In the genomic region with DNA sequence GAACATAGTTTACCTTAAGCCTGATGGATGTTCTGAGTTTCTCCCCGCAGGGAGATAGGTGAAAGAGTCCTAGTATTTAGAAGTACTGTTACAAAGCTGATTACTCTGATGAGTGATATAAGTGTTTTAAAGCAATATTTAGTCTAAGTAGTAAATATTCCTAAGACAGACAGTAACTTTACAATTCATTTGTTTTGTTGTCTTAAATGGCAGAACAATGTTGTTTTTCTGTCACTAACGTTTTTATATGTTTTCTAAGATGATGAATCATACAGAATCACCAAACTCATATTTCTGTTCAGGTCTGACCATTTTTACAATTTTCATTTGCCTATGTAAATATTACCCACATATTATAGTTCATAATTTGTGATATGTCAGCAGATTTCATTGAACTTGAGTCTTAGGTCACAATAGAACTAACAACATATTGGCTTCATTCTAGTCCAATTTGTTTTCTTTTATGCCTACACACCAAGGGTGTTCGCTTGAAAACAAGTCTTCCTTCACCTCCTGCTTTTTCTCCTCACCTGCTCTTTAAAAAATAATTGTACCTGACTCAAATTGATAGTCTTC, we compare ENCODE assay signal across 24 cellular contexts. TPM values are rescaled to one million over a fixed set of nuclear protein-coding genes. Genes with fewer than 3 reads are reported as not detected.
DNase-seq lines count a peak whose midpoint lies in the region; ATAC-seq, FAIRE-seq and TF ChIP-seq lines count a peak whose summit lies in the region.
"Had no signal": no experiment of that assay in that cellular context is flagged by ENCODE, and none has a peak within 500 bp of the region (broad histone marks: within the 10 kb centered on the region; RNA-seq: fewer than 3 reads in every experiment).

No MANE protein-coding gene starts in this region.

- no peak for DNase-seq in activated CD4-positive, alpha-beta memory T cell treated with anti-CD3 and anti-CD28 coated beads for 36 hours
- DNase-seq in activated CD4-positive, alpha-beta memory T cell treated with anti-CD3 and anti-CD28 coated beads, Interleukin-2, amount 10 ng/mL, durations not matched to agents 7 days and 5 days, result no peak
- no peak for DNase-seq in GM12892 (ENCODE audit: insufficient read length)
- DNase-seq in activated B cell treated with CpG ODN at 0.5 μM for 24 hours, result no peak
- no peak for DNase-seq in hepatic stellate cell (ENCODE audit: low spot score)
- DNase-seq in stimulated activated CD4-positive, alpha-beta T cell treated with anti-CD3 and anti-CD28 coated beads, Interleukin-4, amount 100 ng/mL, for 24 hours, result no peak
- DNase-seq in HPDE6-E6E7 (ENCODE audit: extremely low spot score), result no peak
- DNase-seq: activated CD8-positive, alpha-beta memory T cell treated with anti-CD3 and anti-CD28 coated beads, Interleukin-2, amount 50 U/mL, for 48 hours; activated gamma-delta T cell treated with Interleukin-2 at 50 U/mL for 16 hours; caudate nucleus; EL; H7; kidney; NCI-H1105; NCI-H2081; NCI-H345; NCI-H748 treated with DMSO at 0.1 percent for 48 hours; T-helper 9 cell; WERI-Rb-1 had no signal

- FAIRE-seq in GM12892 (lab: Jason Lieb, UNC), result peak; percentile 40
- FAIRE-seq: kidney had no signal

- no peaks in the 10 kb centered on the region for H3K9me3 ChIP-seq in neutrophil
- H3K9me3 ChIP-seq: ascending aorta had no signal

- intact Hi-C loops in activated CD4-positive, alpha-beta memory T cell treated with anti-CD3 and anti-CD28 coated beads for 36 hours (cut with micrococcal nuclease), result no loop called here
- intact Hi-C loops in activated B cell treated with CpG ODN at 0.5 μM for 24 hours (cut with micrococcal nuclease), result loop anchor here (1.0 kb wide), 1 partner anchor 7 kb away; no protein-coding TSS in a partner anchor

- POLR2A ChIA-PET in activated CD4-positive, alpha-beta memory T cell treated with anti-CD3 and anti-CD28 coated beads for 36 hours (lab: Charles Lee), result no interaction called here
- POLR2A ChIA-PET in activated CD4-positive, alpha-beta memory T cell treated with anti-CD3 and anti-CD28 coated beads, Interleukin-2, amount 10 ng/mL, durations not matched to agents 7 days and 5 days (lab: Charles Lee), result no interaction called here
- POLR2A ChIA-PET in activated B cell treated with CpG ODN at 0.5 μM for 24 hours (lab: Charles Lee), result no interaction called here

- no peak for TF ChIP-seq POLR2A in GM12892 (IDR thresholded peaks at IDR 0.05; ENCODE audit: low read depth, low read length)

- no peaks in the 10 kb centered on the region for H3K27me3 ChIP-seq in neutrophil
- H3K27me3 ChIP-seq: ascending aorta had no signal

- no peak for ATAC-seq in activated B cell treated with CpG ODN at 0.5 μM for 24 hours (ENCODE audit: low read depth)

- TF ChIP-seq CTCF in activated B cell treated with CpG ODN at 0.5 μM for 24 hours (IDR thresholded peaks at IDR 0.05), result no peak
- TF ChIP-seq CTCF in neutrophil (IDR thresholded peaks at IDR 0.05), result no peak

- peak overlapping the region; percentile 71 for H3K27ac Mint-ChIP-seq in activated CD4-positive, alpha-beta memory T cell treated with anti-CD3 and anti-CD28 coated beads for 36 hours
- H3K27ac Mint-ChIP-seq in activated CD4-positive, alpha-beta memory T cell treated with anti-CD3 and anti-CD28 coated beads, Interleukin-2, amount 10 ng/mL, durations not matched to agents 7 days and 5 days, result no peak overlapping the region
- H3K27ac Mint-ChIP-seq in activated B cell treated with CpG ODN at 0.5 μM for 24 hours, result peak overlapping the region; percentile 69
- H3K27ac Mint-ChIP-seq: type B pancreatic cell had no signal

- peak overlapping the region; percentile 59 for H3K27ac ChIP-seq in neutrophil
- H3K27ac ChIP-seq: ascending aorta, HL-60, WERI-Rb-1 had no signal

- no peak overlapping the region for H3K4me3 ChIP-seq in neutrophil (ENCODE audit: low read depth in 1 of 2, low read length in 1 of 2)
- H3K4me3 ChIP-seq: ascending aorta had no signal

- CTCF ChIA-PET in activated CD4-positive, alpha-beta memory T cell treated with anti-CD3 and anti-CD28 coated beads for 36 hours (lab: Charles Lee), result no interaction called here
- CTCF ChIA-PET in activated CD4-positive, alpha-beta memory T cell treated with anti-CD3 and anti-CD28 coated beads, Interleukin-2, amount 10 ng/mL, durations not matched to agents 7 days and 5 days (lab: Charles Lee), result no interaction called here
- CTCF ChIA-PET in activated B cell treated with CpG ODN at 0.5 μM for 24 hours (lab: Charles Lee), result no interaction called here

- H3K4me1 Mint-ChIP-seq in activated CD4-positive, alpha-beta memory T cell treated with anti-CD3 and anti-CD28 coated beads for 36 hours (ENCODE audit: low read depth), result peaks cover 91% of the 10 kb centered on the region
- peaks cover 72% of the 10 kb centered on the region for H3K4me1 Mint-ChIP-seq in activated CD4-positive, alpha-beta memory T cell treated with anti-CD3 and anti-CD28 coated beads, Interleukin-2, amount 10 ng/mL, durations not matched to agents 7 days and 5 days
- H3K4me1 Mint-ChIP-seq in activated B cell treated with CpG ODN at 0.5 μM for 24 hours, result peaks cover 98% of the 10 kb centered on the region

- H3K36me3 Mint-ChIP-seq in activated CD4-positive, alpha-beta memory T cell treated with anti-CD3 and anti-CD28 coated beads for 36 hours, result no peaks in the 10 kb centered on the region
- H3K36me3 Mint-ChIP-seq in activated CD4-positive, alpha-beta memory T cell treated with anti-CD3 and anti-CD28 coated beads, Interleukin-2, amount 10 ng/mL, durations not matched to agents 7 days and 5 days (ENCODE audit: low read depth), result peaks cover 19% of the 10 kb centered on the region
- H3K36me3 Mint-ChIP-seq in activated B cell treated with CpG ODN at 0.5 μM for 24 hours (ENCODE audit: low read depth), result peaks cover 39% of the 10 kb centered on the region

- H3K4me3 Mint-ChIP-seq in activated CD4-positive, alpha-beta memory T cell treated with anti-CD3 and anti-CD28 coated beads for 36 hours, result no peak overlapping the region
- no peak overlapping the region for H3K4me3 Mint-ChIP-seq in activated CD4-positive, alpha-beta memory T cell treated with anti-CD3 and anti-CD28 coated beads, Interleukin-2, amount 10 ng/mL, durations not matched to agents 7 days and 5 days
- H3K4me3 Mint-ChIP-seq in activated B cell treated with CpG ODN at 0.5 μM for 24 hours, result peak overlapping the region; percentile 32
- H3K4me3 Mint-ChIP-seq: neural crest cell, type B pancreatic cell had no signal

- no peaks in the 10 kb centered on the region for H3K27me3 Mint-ChIP-seq in activated CD4-positive, alpha-beta memory T cell treated with anti-CD3 and anti-CD28 coated beads for 36 hours
- no peaks in the 10 kb centered on the region for H3K27me3 Mint-ChIP-seq in activated CD4-positive, alpha-beta memory T cell treated with anti-CD3 and anti-CD28 coated beads, Interleukin-2, amount 10 ng/mL, durations not matched to agents 7 days and 5 days
- H3K27me3 Mint-ChIP-seq in activated B cell treated with CpG ODN at 0.5 μM for 24 hours, result no peaks in the 10 kb centered on the region
- H3K27me3 Mint-ChIP-seq: type B pancreatic cell had no signal

- H3K9me3 Mint-ChIP-seq in activated CD4-positive, alpha-beta memory T cell treated with anti-CD3 and anti-CD28 coated beads for 36 hours, result no peaks in the 10 kb centered on the region
- H3K9me3 Mint-ChIP-seq in activated CD4-positive, alpha-beta memory T cell treated with anti-CD3 and anti-CD28 coated beads, Interleukin-2, amount 10 ng/mL, durations not matched to agents 7 days and 5 days, result no peaks in the 10 kb centered on the region
- H3K9me3 Mint-ChIP-seq in activated B cell treated with CpG ODN at 0.5 μM for 24 hours, result no peaks in the 10 kb centered on the region
- H3K9me3 Mint-ChIP-seq: neural crest cell had no signal

- no peaks in the 10 kb centered on the region for H3K36me3 ChIP-seq in neutrophil
- H3K36me3 ChIP-seq: ascending aorta, WERI-Rb-1 had no signal

- peaks cover 21 to 43% of the 10 kb centered on the region in 2 experiments for H3K4me1 ChIP-seq in neutrophil (ENCODE audit: control insufficient read depth in 1 of 2, insufficient read depth in 1 of 2, low read depth in 1 of 2, low read length in 1 of 2)

RNA-seq across cellular contexts. Expression of gene MAP3K1, which starts 30.6 kb away (rescaled TPM):
- total RNA-seq in activated CD4-positive, alpha-beta memory T cell treated with anti-CD3 and anti-CD28 coated beads for 36 hours, result 10 to 100 TPM; 20.5 to 20.6 TPM
- total RNA-seq in activated CD4-positive, alpha-beta memory T cell treated with anti-CD3 and anti-CD28 coated beads, Interleukin-2, amount 10 ng/mL, durations not matched to agents 7 days and 5 days, result 10 to 100 TPM; 47.5 to 49.5 TPM
- 4.0 TPM for polyA plus RNA-seq in GM12892 (2012; ENCODE audit: missing spikeins)
- total RNA-seq in activated B cell treated with CpG ODN at 0.5 μM for 24 hours, result 92.8 and 102 TPM in 2 replicates
